Comparison of ENCODE assay signal across 1 cellular context in genomic region chr11:92376146-92376599, GRCh38.
A peak's percentile ranks its signal among the peaks of the same experiment; 100 is the strongest.
TF ChIP-seq lines count a peak whose summit lies in the region.

No MANE protein-coding gene starts in this region.

TF ChIP-seq in HEK293, 187 proteins besides CTCF, POLR2A, EP300 and RAD21 (continued from another document and continues in another):
- TF ChIP-seq ZNF692 (tag by site-specific recombination; IDR thresholded peaks at IDR 0.05) = 0 out of 2 replicates have a peak, but pooled peaks have one; percentile 28
- TF ChIP-seq ZNF394 (tag by site-specific recombination; IDR thresholded peaks at IDR 0.05; ENCODE audit: borderline replicate concordance) = no peak
- no peak for TF ChIP-seq ZNF214 (tag by site-specific recombination; IDR thresholded peaks at IDR 0.05; ENCODE audit: borderline replicate concordance)
- 0 out of 2 replicates have a peak, but pooled peaks have one; percentile 37 for TF ChIP-seq ZXDB (tag by site-specific recombination; IDR thresholded peaks at IDR 0.05)
- no peak for TF ChIP-seq ZNF580 (tag by site-specific recombination; IDR thresholded peaks at IDR 0.05)
- TF ChIP-seq ZNF221 (tag by site-specific recombination; IDR thresholded peaks at IDR 0.05; ENCODE audit: borderline replicate concordance) = no peak
- TF ChIP-seq ZNF555 (tag by site-specific recombination; conservative IDR thresholded peaks at IDR 0.05) = no peak
- TF ChIP-seq ZNF404 (tag by site-specific recombination; IDR thresholded peaks at IDR 0.05) = no peak
- no peak for TF ChIP-seq ZNF514 (tag by site-specific recombination; IDR thresholded peaks at IDR 0.05)
- TF ChIP-seq OVOL3 (tag by site-specific recombination; IDR thresholded peaks at IDR 0.05) = no peak
- TF ChIP-seq PBX3 (CRISPR knock-in tag; IDR thresholded peaks at IDR 0.05) = no peak
- TF ChIP-seq ZBTB10 (tag by site-specific recombination; IDR thresholded peaks at IDR 0.05) = no peak
- peak; percentile 65; the same call in 1 of the 2 replicates for TF ChIP-seq GFI1B (tag by site-specific recombination; IDR thresholded peaks at IDR 0.05)
- no peak for TF ChIP-seq ZNF146 (tag by site-specific recombination; IDR thresholded peaks at IDR 0.05)
- 0 out of 2 replicates have a peak, but pooled peaks have one; percentile 12 for TF ChIP-seq ZBTB17 (tag by site-specific recombination; IDR thresholded peaks at IDR 0.05)
- TF ChIP-seq SCRT2 (tag by site-specific recombination; IDR thresholded peaks at IDR 0.05) = no peak
- peak; percentile 93 for TF ChIP-seq MEIS1 (CRISPR knock-in tag; IDR thresholded peaks at IDR 0.05; ENCODE audit: borderline replicate concordance)
- peak; percentile 72; the same call in 1 of the 2 replicates for TF ChIP-seq SP7 (tag by site-specific recombination; IDR thresholded peaks at IDR 0.05)
- no peak for TF ChIP-seq KLF9 (tag by site-specific recombination; IDR thresholded peaks at IDR 0.05; ENCODE audit: low read depth)
- no peak for TF ChIP-seq ZNF768 (tag by site-specific recombination; IDR thresholded peaks at IDR 0.05)
- TF ChIP-seq ZNF600 (tag by site-specific recombination; IDR thresholded peaks at IDR 0.05) = peak; percentile 66
- TF ChIP-seq FEZF1 (tag by site-specific recombination; IDR thresholded peaks at IDR 0.05) = peak; percentile 92
- peak; percentile 45; the same call in 1 of the 2 replicates for TF ChIP-seq PRDM6 (tag by site-specific recombination; IDR thresholded peaks at IDR 0.05)
- 0 out of 2 replicates have a peak, but pooled peaks have one; percentile 33 for TF ChIP-seq PATZ1 (tag by site-specific recombination; IDR thresholded peaks at IDR 0.05)
- no peak for TF ChIP-seq KLF1 (tag by site-specific recombination; IDR thresholded peaks at IDR 0.05)
- 0 out of 2 replicates have a peak, but pooled peaks have one; percentile 12 for TF ChIP-seq GLI2 (tag by site-specific recombination; IDR thresholded peaks at IDR 0.05; ENCODE audit: borderline replicate concordance, low read depth)
- TF ChIP-seq ZNF280C (tag by site-specific recombination; IDR thresholded peaks at IDR 0.05) = no peak
- TF ChIP-seq ZNF843 (tag by site-specific recombination; IDR thresholded peaks at IDR 0.05) = peak; percentile 59; the same call in 1 of the 2 replicates
- TF ChIP-seq ZNF747 (tag by site-specific recombination; IDR thresholded peaks at IDR 0.05) = no peak
- no peak for TF ChIP-seq ZNF707 (tag by site-specific recombination; IDR thresholded peaks at IDR 0.05)
- TF ChIP-seq ZNF157 (tag by site-specific recombination; IDR thresholded peaks at IDR 0.05) = no peak
- no peak for TF ChIP-seq ZNF830 (tag by site-specific recombination; IDR thresholded peaks at IDR 0.05; ENCODE audit: low read depth)
- TF ChIP-seq ZNF174 (tag by site-specific recombination; IDR thresholded peaks at IDR 0.05) = no peak
- peak; percentile 31; the same call in 1 of the 2 replicates for TF ChIP-seq BCL6B (tag by site-specific recombination; IDR thresholded peaks at IDR 0.05)
- TF ChIP-seq ZNF48 (tag by site-specific recombination; IDR thresholded peaks at IDR 0.05) = no peak
- no peak for TF ChIP-seq ZSCAN23 (tag by site-specific recombination; IDR thresholded peaks at IDR 0.05)
- TF ChIP-seq PRDM4 (tag by site-specific recombination; IDR thresholded peaks at IDR 0.05) = peak; percentile 62; the same call in 1 of the 2 replicates
- TF ChIP-seq ZNF18 (tag by site-specific recombination; IDR thresholded peaks at IDR 0.05) = no peak
- TF ChIP-seq ZFP69B (tag by site-specific recombination; IDR thresholded peaks at IDR 0.05) = no peak
- TF ChIP-seq OSR2 (tag by site-specific recombination; IDR thresholded peaks at IDR 0.05) = peak; percentile 57; the same call in 1 of the 2 replicates
- TF ChIP-seq MZF1 (tag by site-specific recombination; IDR thresholded peaks at IDR 0.05; ENCODE audit: borderline replicate concordance) = peak; percentile 81
- TF ChIP-seq ZNF16 (tag by site-specific recombination; IDR thresholded peaks at IDR 0.05; ENCODE audit: low read depth) = no peak
- TF ChIP-seq ZNF239 (tag by site-specific recombination; IDR thresholded peaks at IDR 0.05) = no peak
- TF ChIP-seq ZNF626 (tag by site-specific recombination; IDR thresholded peaks at IDR 0.05) = no peak
- TF ChIP-seq ZNF112 (tag by site-specific recombination; IDR thresholded peaks at IDR 0.05) = no peak
- TF ChIP-seq RBAK (tag by site-specific recombination; IDR thresholded peaks at IDR 0.05) = no peak
- TF ChIP-seq MYNN (tag by site-specific recombination; IDR thresholded peaks at IDR 0.05; ENCODE audit: borderline replicate concordance) = no peak
- peak; percentile 51; the same call in 1 of the 2 replicates for TF ChIP-seq ZNF24 (tag by site-specific recombination; IDR thresholded peaks at IDR 0.05)
- no peak for TF ChIP-seq SP2 (tag by site-specific recombination; IDR thresholded peaks at IDR 0.05)
- TF ChIP-seq ZNF560 (tag by site-specific recombination; IDR thresholded peaks at IDR 0.05; ENCODE audit: borderline replicate concordance) = no peak
